ENCODE assay signal across 2 cellular contexts in genomic region chr6:166192136-166192535, GRCh38.
TF ChIP-seq lines count a peak whose summit lies in the region.

No MANE protein-coding gene starts in this region.

TF ChIP-seq in HepG2, 621 proteins besides CTCF, POLR2A, EP300 and RAD21:
- TF ChIP-seq ZBTB20 (CRISPR knock-in tag; IDR thresholded peaks at IDR 0.05; ENCODE audit: borderline replicate concordance, low read depth), result no peak
- TF ChIP-seq ZBTB34 (CRISPR knock-in tag; IDR thresholded peaks at IDR 0.05), result no peak
- TF ChIP-seq SOX6 (IDR thresholded peaks at IDR 0.05), result no peak
- no peak for TF ChIP-seq SOX6 (CRISPR knock-in tag; IDR thresholded peaks at IDR 0.05)
- TF ChIP-seq SSRP1 (CRISPR knock-in tag; IDR thresholded peaks at IDR 0.05), result no peak
- TF ChIP-seq SOX13 (IDR thresholded peaks at IDR 0.05), result no peak
- TF ChIP-seq SOX13 (CRISPR knock-in tag; conservative IDR thresholded peaks at IDR 0.05 in 1 of 2, IDR thresholded peaks at IDR 0.05 in 1 of 2), result no peak
- TF ChIP-seq PHB2 (IDR thresholded peaks at IDR 0.05; ENCODE audit: partially characterized antibody), result no peak
- TF ChIP-seq ZSCAN21 (CRISPR knock-in tag; IDR thresholded peaks at IDR 0.05; ENCODE audit: borderline replicate concordance), result no peak
- no peak for TF ChIP-seq TGIF2 (CRISPR knock-in tag; IDR thresholded peaks at IDR 0.05)
- TF ChIP-seq HMGA1 (CRISPR knock-in tag; conservative IDR thresholded peaks at IDR 0.05), result no peak

TF ChIP-seq in GM12891, 5 proteins besides CTCF, POLR2A, EP300 and RAD21:
- no peak for TF ChIP-seq POLR2AphosphoS5 (IDR thresholded peaks at IDR 0.05; ENCODE audit: low read depth, low read length)
- no peak for TF ChIP-seq TAF1 (IDR thresholded peaks at IDR 0.05; ENCODE audit: low read depth, low read length)
- no peak for TF ChIP-seq PAX5 (IDR thresholded peaks at IDR 0.05; ENCODE audit: insufficient read depth, low read length, severe bottlenecking)
- TF ChIP-seq POU2F2 (IDR thresholded peaks at IDR 0.05; ENCODE audit: low read depth, low read length), result no peak
- no peak for TF ChIP-seq SPI1 (IDR thresholded peaks at IDR 0.05; ENCODE audit: low read depth, low read length)
